Comparison of ENCODE assay signal across 8 cellular contexts in the genomic region with DNA sequence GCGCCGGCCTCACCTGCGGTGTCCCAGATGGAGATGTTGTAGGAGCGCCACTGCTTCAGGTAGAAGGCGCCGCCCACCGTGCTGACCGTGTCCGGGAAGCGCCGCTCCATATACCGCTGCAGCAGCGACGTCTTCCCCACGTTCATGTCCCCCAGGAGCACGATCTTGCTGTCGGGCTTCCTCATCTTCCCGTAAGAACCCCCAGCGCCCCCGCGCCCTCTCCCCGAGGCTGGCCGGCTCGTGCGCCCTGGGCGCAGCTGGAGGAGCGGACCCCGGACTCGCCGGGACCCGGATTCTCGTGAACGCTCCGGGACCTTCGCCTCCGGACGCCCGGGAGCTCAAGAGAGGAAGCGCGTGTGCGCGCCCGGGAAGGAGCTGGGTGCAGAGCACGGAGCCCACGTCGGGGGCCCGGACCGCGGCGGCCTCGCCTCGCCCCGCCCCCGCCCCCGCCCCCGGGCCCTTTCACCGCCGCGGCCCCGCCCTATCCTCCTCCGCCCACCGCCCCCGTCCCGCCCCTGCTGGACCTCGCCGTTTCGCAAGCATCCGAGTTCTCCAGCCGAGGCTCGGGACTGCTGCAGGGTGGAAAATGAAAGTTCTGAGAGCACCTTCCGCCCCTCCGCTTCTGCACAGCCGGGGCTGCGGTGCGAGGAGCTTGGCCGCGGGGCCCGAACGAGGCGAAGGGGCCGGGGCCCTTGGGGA.
DNase-seq lines count a peak whose midpoint lies in the region; ATAC-seq and TF ChIP-seq lines count a peak whose summit lies in the region.

A gene with protein sequence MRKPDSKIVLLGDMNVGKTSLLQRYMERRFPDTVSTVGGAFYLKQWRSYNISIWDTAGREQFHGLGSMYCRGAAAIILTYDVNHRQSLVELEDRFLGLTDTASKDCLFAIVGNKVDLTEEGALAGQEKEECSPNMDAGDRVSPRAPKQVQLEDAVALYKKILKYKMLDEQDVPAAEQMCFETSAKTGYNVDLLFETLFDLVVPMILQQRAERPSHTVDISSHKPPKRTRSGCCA (minus strand): TSS at position 388 of the 699 bp plus-strand sequence. CDS start 203 bp downstream, at position 185.

- peak within 1 kb of the TSS; percentile 89 to 97 for H3K27ac ChIP-seq in mucosa of rectum (ENCODE audit: low read depth in 2 of 2, low read length in 2 of 2)

- H3K36me3 ChIP-seq in NT2/D1 (ENCODE audit: insufficient read depth, insufficient read length, low read length) (peaks cover 37% of the 10 kb centered on the region), mucosa of rectum (ENCODE audit: control insufficient read depth in 2 of 2, insufficient read depth in 2 of 2, low read length in 2 of 2) (peaks cover 3 to 4% of the 10 kb centered on the region in 2 donors)

- H3K9ac ChIP-seq in NT2/D1 (ENCODE audit: insufficient read length, low read depth), result peak within 1 kb of the TSS; percentile 89
- peak within 1 kb of the TSS; percentile 89 to 94 for H3K9ac ChIP-seq in mucosa of rectum (ENCODE audit: low read depth in 1 of 2, low read length in 2 of 2)

- H3K4me1 ChIP-seq in NT2/D1 (ENCODE audit: insufficient read depth, insufficient read length) (peaks cover 2% of the 10 kb centered on the region), mucosa of rectum (ENCODE audit: control insufficient read depth in 2 of 2, insufficient read depth in 2 of 2, low read length in 2 of 2) (peaks cover 15 to 44% of the 10 kb centered on the region in 2 donors)

- H3K27me3 ChIP-seq in NT2/D1 (ENCODE audit: insufficient read depth, insufficient read length) (peaks cover 10% of the 10 kb centered on the region), mucosa of rectum (ENCODE audit: control insufficient read depth in 2 of 2, insufficient read depth in 2 of 2, low read length in 2 of 2) (no peaks in the 10 kb centered on the region)

- TF ChIP-seq CTCF in epithelial cell of esophagus (IDR thresholded peaks at IDR 0.05; ENCODE audit: insufficient read depth, low read depth, low read length, missing control alignments), result no peak

- peak; percentile 74 for ATAC-seq in HG03135 (IDR thresholded peaks at IDR 0.05; ENCODE audit: unreplicated experiment)

- H3K4me3 ChIP-seq in NT2/D1 (ENCODE audit: insufficient read length, low read depth), result peak within 1 kb of the TSS; percentile 73
- H3K4me3 ChIP-seq in epithelial cell of esophagus (ENCODE audit: low read length), result peak within 1 kb of the TSS; percentile 75
- peak within 1 kb of the TSS; percentile 89 to 90 for H3K4me3 ChIP-seq in mucosa of rectum (ENCODE audit: low read length in 2 of 2)

- H3K9me3 ChIP-seq in NT2/D1 (ENCODE audit: insufficient read depth, low read length) (no peaks in the 10 kb centered on the region), mucosa of rectum (ENCODE audit: control insufficient read depth in 2 of 2, low read length in 2 of 2) (no peaks in the 10 kb centered on the region)

- DNase-seq in AML-193 (lab: John Stamatoyannopoulos, UW) (peak; percentile 89), NT2/D1 (ENCODE audit: low read depth, low spot score) (peak; percentile 57), activated T-cell treated with anti-CD3 and anti-CD28 coated beads for 1 hour (ENCODE audit: low read depth) (peak; percentile 47), epithelial cell of esophagus (ENCODE audit: low read depth) (peak; percentile 75)
- DNase-seq in stimulated activated CD8-positive, alpha-beta memory T cell treated with anti-CD3 and anti-CD28 coated beads, Interleukin-4, amount 100 ng/mL, for 4 hours (ENCODE audit: low read depth in 2 of 2, low spot score in 1 of 2), result peak; percentile 6 to 36

- peak; percentile 58 for TF ChIP-seq POLR2A in GM18951 (IDR thresholded peaks at IDR 0.05; ENCODE audit: extremely low read depth, insufficient read depth, insufficient read length)

- in situ Hi-C loops in GM18951 (cut with MboI; ENCODE audit: low sequenced_read_pairs, unreplicated experiment), result no loop called here

Comparison
In these comparisons a context has a peak if more than half of its experiments do, and no peak if none do; other contexts are left out.
1. Peak in every context shown above with its lines: DNase-seq, ATAC-seq, H3K4me3 ChIP-seq and H3K27ac ChIP-seq.
2. DNase-seq: peak in every context shown above with its lines; median percentile 89 in AML-193; 75 in epithelial cell of esophagus; 57 in NT2/D1; 47 in activated T-cell treated with anti-CD3 and anti-CD28 coated beads for 1 hour; 21 in stimulated activated CD8-positive, alpha-beta memory T cell treated with anti-CD3 and anti-CD28 coated beads, Interleukin-4, amount 100 ng/mL, for 4 hours.